ENCODE assay signal across 9 cellular contexts in the genomic region with DNA sequence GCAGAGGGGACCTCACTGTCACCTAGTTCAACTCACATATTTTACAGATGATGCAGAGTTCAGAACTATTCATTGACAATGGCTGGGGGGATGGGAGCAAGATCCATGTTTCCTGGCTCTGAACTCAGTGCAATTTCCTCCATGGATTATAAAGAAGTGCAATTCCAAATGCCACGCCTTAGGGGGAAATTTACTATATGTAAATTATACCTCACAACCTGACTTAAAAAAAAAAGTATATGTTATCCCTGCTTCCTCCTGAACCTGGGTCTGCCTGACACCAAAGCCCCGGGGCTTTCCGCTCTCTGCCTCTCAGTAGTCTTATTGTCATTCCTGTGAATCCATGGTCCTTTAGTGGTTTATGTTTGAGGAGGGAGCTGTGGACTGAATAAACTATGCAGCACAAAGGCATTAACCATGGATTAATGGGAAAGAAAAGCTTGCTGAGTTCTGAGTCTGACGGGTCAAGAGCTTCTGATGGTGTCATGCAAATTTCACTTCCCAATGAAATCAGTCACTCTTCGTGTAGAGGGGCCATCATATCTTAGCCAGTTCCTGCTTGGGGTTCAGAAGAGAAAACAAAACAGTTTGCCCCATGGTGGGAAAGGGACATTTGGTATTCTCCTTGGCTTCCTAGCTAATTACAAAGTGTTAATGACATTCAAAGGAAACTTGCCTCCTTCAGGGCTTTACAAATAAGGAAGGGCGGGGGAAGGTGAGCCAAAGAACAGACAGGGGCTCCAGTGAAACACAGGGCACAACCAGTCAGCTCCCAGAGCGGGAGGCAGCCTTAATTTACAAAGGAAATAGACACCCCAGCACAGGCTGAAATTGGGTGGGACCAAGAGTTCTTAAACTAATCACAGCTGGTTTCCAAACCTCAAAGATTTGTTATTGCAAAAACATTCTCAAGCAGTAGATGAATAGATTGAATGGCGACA. TPM values are rescaled to one million over a fixed set of nuclear protein-coding genes. Genes with fewer than 3 reads are reported as not detected.
DNase-seq lines count a peak whose midpoint lies in the region; ATAC-seq lines count a peak whose summit lies in the region.
"Had no signal": no experiment of that assay in that cellular context is flagged by ENCODE, and none has a peak within 500 bp of the region (broad histone marks: within the 10 kb centered on the region; RNA-seq: fewer than 3 reads in every experiment).

No MANE protein-coding gene starts in this region.

- H3K4me1 ChIP-seq in thymus (ENCODE audit: control insufficient read depth, insufficient read depth, low read length) = peaks cover 11% of the 10 kb centered on the region

- H3K9me3 Mint-ChIP-seq in activated T-cell treated with anti-CD3 and anti-CD28 coated beads, Interleukin-2, amount 50 U/mL, for 24 hours = no peaks in the 10 kb centered on the region
- H3K9me3 Mint-ChIP-seq in activated T-helper 17 cell treated with anti-CD3 and anti-CD28 coated beads, Interleukin-2, amount 50 U/mL, for 72 hours = peaks cover 3% of the 10 kb centered on the region
- no peaks in the 10 kb centered on the region for H3K9me3 Mint-ChIP-seq in immature natural killer cell

- no peaks in the 10 kb centered on the region for H3K36me3 Mint-ChIP-seq in activated T-cell treated with anti-CD3 and anti-CD28 coated beads, Interleukin-2, amount 50 U/mL, for 24 hours (ENCODE audit: low read depth)
- no peaks in the 10 kb centered on the region for H3K36me3 Mint-ChIP-seq in activated T-helper 17 cell treated with anti-CD3 and anti-CD28 coated beads, Interleukin-2, amount 50 U/mL, for 72 hours (ENCODE audit: low read depth)
- H3K36me3 Mint-ChIP-seq in immature natural killer cell = no peaks in the 10 kb centered on the region

- peaks cover 75% of the 10 kb centered on the region for H3K27me3 Mint-ChIP-seq in activated T-cell treated with anti-CD3 and anti-CD28 coated beads, Interleukin-2, amount 50 U/mL, for 24 hours
- no peaks in the 10 kb centered on the region for H3K27me3 Mint-ChIP-seq in activated T-helper 17 cell treated with anti-CD3 and anti-CD28 coated beads, Interleukin-2, amount 50 U/mL, for 72 hours
- peaks cover 2 to 9% (median 9%) of the 10 kb centered on the region in 3 donors for H3K27me3 Mint-ChIP-seq in immature natural killer cell (ENCODE audit: low read depth in 3 of 3)

- H3K27ac ChIP-seq in thymus (ENCODE audit: low read depth) = peak overlapping the region; percentile 52

- no peak overlapping the region for H3K4me3 ChIP-seq in thymus (ENCODE audit: low read length)

- ATAC-seq in activated T-helper 17 cell treated with anti-CD3 and anti-CD28 coated beads, Interleukin-2, amount 50 U/mL, for 72 hours (replicated peaks) = peak; percentile 29

- no peaks in the 10 kb centered on the region for H3K36me3 ChIP-seq in thymus (ENCODE audit: control insufficient read depth, insufficient read depth)

- WGBS in thymus = 81% methylated on average over 8 of the region's 8 CpGs

- no peaks in the 10 kb centered on the region for H3K9me3 ChIP-seq in thymus (ENCODE audit: control insufficient read depth)

- no peak for DNase-seq in activated T-cell treated with anti-CD3 and anti-CD28 coated beads, Interleukin-2, amount 50 U/mL, for 24 hours
- no peak for DNase-seq in activated T-cell treated with anti-CD3 and anti-CD28 coated beads, Interleukin-2, amount 50 U/mL, for 48 hours
- DNase-seq in immature natural killer cell = no peak
- no peak for DNase-seq in NAMALWA (ENCODE audit: low spot score)
- no peak for DNase-seq in SKM-1 (lab: John Stamatoyannopoulos, UW; ENCODE audit: unreplicated experiment)
- DNase-seq in MV-4-11 (lab: John Stamatoyannopoulos, UW) = no peak

- peak overlapping the region; percentile 79 for H3K27ac Mint-ChIP-seq in activated T-cell treated with anti-CD3 and anti-CD28 coated beads, Interleukin-2, amount 50 U/mL, for 24 hours
- peak overlapping the region; percentile 88 for H3K27ac Mint-ChIP-seq in activated T-helper 17 cell treated with anti-CD3 and anti-CD28 coated beads, Interleukin-2, amount 50 U/mL, for 72 hours
- peak overlapping the region; percentile 19 to 84 (median 62) for H3K27ac Mint-ChIP-seq in immature natural killer cell

- H3K4me3 Mint-ChIP-seq in activated T-cell treated with anti-CD3 and anti-CD28 coated beads, Interleukin-2, amount 50 U/mL, for 24 hours = peak overlapping the region; percentile 31
- peak overlapping the region; percentile 85 for H3K4me3 Mint-ChIP-seq in activated T-helper 17 cell treated with anti-CD3 and anti-CD28 coated beads, Interleukin-2, amount 50 U/mL, for 72 hours
- peak overlapping the region; percentile 0 to 58 (median 52) for H3K4me3 Mint-ChIP-seq in immature natural killer cell

- H3K27me3 ChIP-seq in thymus (ENCODE audit: control insufficient read depth, insufficient read depth) = no peaks in the 10 kb centered on the region

- peaks cover 67% of the 10 kb centered on the region for H3K4me1 Mint-ChIP-seq in activated T-cell treated with anti-CD3 and anti-CD28 coated beads, Interleukin-2, amount 50 U/mL, for 24 hours (ENCODE audit: low read depth)
- H3K4me1 Mint-ChIP-seq in activated T-helper 17 cell treated with anti-CD3 and anti-CD28 coated beads, Interleukin-2, amount 50 U/mL, for 72 hours = peaks cover 26% of the 10 kb centered on the region
- peaks cover 50 to 58% of the 10 kb centered on the region in 2 donors for H3K4me1 Mint-ChIP-seq in immature natural killer cell

RNA-seq across cellular contexts. Expression of a gene that starts 14.3 kb away (rescaled TPM):
- total RNA-seq in activated T-helper 17 cell treated with anti-CD3 and anti-CD28 coated beads, Interleukin-2, amount 50 U/mL, for 72 hours = under 1 TPM in 1 of 2 donors, not detected in 1; 0.21 TPM
- polyA plus RNA-seq in immature natural killer cell = not detected
- 0.07 TPM for polyA plus RNA-seq in thymus
- total RNA-seq: kidney epithelial cell had no signal

RNA-seq across cellular contexts. Expression of a gene that starts 55.2 kb away (rescaled TPM):
- 1,000 to 10,000 TPM; 6,631 to 7,873 TPM for total RNA-seq in activated T-helper 17 cell treated with anti-CD3 and anti-CD28 coated beads, Interleukin-2, amount 50 U/mL, for 72 hours
- polyA plus RNA-seq in immature natural killer cell (over 10,000 TPM; 26,219 to 39,735 (median 28,691) TPM), thymus (12,473 TPM)

Comparison
In these comparisons a context has a peak if more than half of its experiments do, and no peak if none do; other contexts are left out.
1. H3K4me3 Mint-ChIP-seq: peak in every context shown above with its lines; median percentile 85 in activated T-helper 17 cell treated with anti-CD3 and anti-CD28 coated beads, Interleukin-2, amount 50 U/mL, for 72 hours; 52 in immature natural killer cell; 31 in activated T-cell treated with anti-CD3 and anti-CD28 coated beads, Interleukin-2, amount 50 U/mL, for 24 hours.